ENCODE assay signal across 33 cellular contexts in the genomic region with DNA sequence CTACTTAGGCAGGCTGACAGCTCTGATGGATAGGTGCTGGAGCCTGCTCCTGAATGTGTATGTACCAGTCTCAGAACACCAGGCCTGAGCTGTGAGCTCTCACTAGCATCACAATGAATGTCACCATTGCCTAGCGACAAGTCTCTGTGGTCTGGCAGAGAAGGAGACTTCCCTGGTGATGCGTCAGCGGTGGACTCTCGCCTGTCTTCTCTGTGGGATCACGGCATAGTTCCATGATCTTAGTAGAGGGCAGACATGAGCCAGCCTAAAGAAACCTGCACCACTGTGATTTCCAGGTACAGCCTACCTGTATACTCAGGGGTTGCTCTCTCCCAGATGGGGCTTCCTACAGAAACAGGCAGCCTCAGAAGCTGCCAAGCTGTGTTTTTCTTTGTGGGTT.
"Had no signal": no experiment of that assay in that cellular context is flagged by ENCODE, and none has a peak within 500 bp of the region (broad histone marks: within the 10 kb centered on the region; RNA-seq: fewer than 3 reads in every experiment).

No MANE protein-coding gene starts in this region.

- H3K36me3 ChIP-seq: MG63 had no signal

- DNase-seq: Karpas-422, Kasumi-1, MG63, MM.1S, MV-4-11, NCI-H1048, NCI-H1092, NCI-H1092 treated with DMSO at 0.1 percent for 48 hours, NCI-H1105, NCI-H1105 treated with DMSO at 0.1 percent for 48 hours, NCI-H1417, NCI-H1417 treated with DMSO at 0.1 percent for 48 hours, NCI-H1436 treated with DMSO at 0.1 percent for 48 hours, NCI-H146, NCI-H1694, NCI-H1694 treated with DMSO at 0.1 percent for 48 hours, NCI-H187, NCI-H187 treated with DMSO at 0.1 percent for 48 hours, NCI-H1930, NCI-H2029, NCI-H2029 treated with DMSO at 0.1 percent for 48 hours, NCI-H2081, NCI-H2081 treated with DMSO at 0.1 percent for 48 hours, NCI-H2107, NCI-H2171, NCI-H2227 treated with DMSO at 0.1 percent for 48 hours, NCI-H226, NCI-H345, NCI-H446, NCI-H446 treated with DMSO at 0.1 percent for 48 hours, NCI-H510A, NCI-H510A treated with DMSO at 0.1 percent for 48 hours, NCI-H524 had no signal

- H3K9me3 ChIP-seq: MG63 had no signal

- H3K4me3 ChIP-seq: MG63 had no signal

- H3K27me3 ChIP-seq: MG63 had no signal
